In the genomic region with DNA sequence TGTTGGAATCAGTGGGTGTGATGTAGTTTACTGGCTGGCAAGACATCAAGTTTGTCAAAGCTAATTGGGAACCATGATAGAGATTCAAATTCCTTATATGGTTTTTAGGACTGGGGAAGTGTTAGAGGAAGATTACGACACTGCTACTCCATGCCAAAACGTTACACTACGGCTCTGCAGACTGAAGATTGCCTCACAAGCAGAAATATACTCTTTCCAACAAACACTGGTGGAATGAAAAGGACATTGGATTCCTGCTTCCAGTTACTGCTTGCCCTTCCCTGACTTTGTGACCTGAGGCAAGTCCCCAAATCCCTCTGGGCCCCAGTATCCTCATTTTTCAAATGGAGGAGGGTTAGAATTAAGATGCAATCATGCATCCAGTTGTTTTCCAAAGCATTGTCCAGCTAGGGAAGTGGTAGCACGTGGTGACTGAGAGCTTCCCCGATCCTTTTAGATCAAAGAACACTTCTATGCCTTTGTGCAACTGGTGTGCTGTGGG, we compare ENCODE assay signal across 11 cellular contexts.
DNase-seq lines count a peak whose midpoint lies in the region; ATAC-seq, FAIRE-seq and TF ChIP-seq lines count a peak whose summit lies in the region.
"Had no signal": no experiment of that assay in that cellular context is flagged by ENCODE, and none has a peak within 500 bp of the region (broad histone marks: within the 10 kb centered on the region; RNA-seq: fewer than 3 reads in every experiment).

No MANE protein-coding gene starts in this region.

- no peaks in the 10 kb centered on the region for H3K36me3 ChIP-seq in CD8-positive, alpha-beta memory T cell (ENCODE audit: insufficient read depth, low read length)
- H3K36me3 ChIP-seq: thyroid gland had no signal

- in situ Hi-C loops in astrocyte of the cerebellum (cut with HindIII; ENCODE audit: low sequenced_read_pairs), result no loop called here

- POLR2A ChIA-PET in CD8-positive, alpha-beta memory T cell (lab: Charles Lee), result no interaction called here

- TF ChIP-seq RAD21 in Ishikawa (IDR thresholded peaks at IDR 0.05; ENCODE audit: low read depth), result no peak

- H3K4me3 ChIP-seq in astrocyte of the cerebellum (ENCODE audit: low read depth, low read length), result no peak overlapping the region
- no peak overlapping the region for H3K4me3 ChIP-seq in CD8-positive, alpha-beta memory T cell (ENCODE audit: low read length)
- H3K4me3 ChIP-seq: thyroid gland had no signal

- TF ChIP-seq EP300 in Ishikawa (IDR thresholded peaks at IDR 0.05; ENCODE audit: borderline replicate concordance), result no peak

- no peaks in the 10 kb centered on the region for H3K9me3 ChIP-seq in CD8-positive, alpha-beta memory T cell (ENCODE audit: low read length)
- H3K9me3 ChIP-seq: thyroid gland had no signal

- H3K27ac ChIP-seq in CD8-positive, alpha-beta memory T cell (ENCODE audit: low read depth, low read length), result no peak overlapping the region
- H3K27ac ChIP-seq: thyroid gland had no signal

- H3K27me3 Mint-ChIP-seq in CD8-positive, alpha-beta memory T cell, result peaks cover 0 to 19% of the 10 kb centered on the region in 2 donors
- H3K27me3 Mint-ChIP-seq: activated naive CD8-positive, alpha-beta T cell had no signal

- no peaks in the 10 kb centered on the region for H3K27me3 ChIP-seq in CD8-positive, alpha-beta memory T cell (ENCODE audit: insufficient read depth, low read length, poor library complexity, severe bottlenecking)
- H3K27me3 ChIP-seq: thyroid gland had no signal

- H3K4me3 Mint-ChIP-seq in CD8-positive, alpha-beta memory T cell, result no peak overlapping the region
- H3K4me3 Mint-ChIP-seq: activated naive CD8-positive, alpha-beta T cell; naive B cell had no signal

- ATAC-seq in GM21786 (IDR thresholded peaks at IDR 0.05; ENCODE audit: unreplicated experiment), result no peak

- no peaks in the 10 kb centered on the region for H3K4me1 ChIP-seq in CD8-positive, alpha-beta memory T cell (ENCODE audit: insufficient read depth, low read length)

- no peak overlapping the region for H3K27ac Mint-ChIP-seq in CD8-positive, alpha-beta memory T cell
- H3K27ac Mint-ChIP-seq: activated naive CD8-positive, alpha-beta T cell; naive B cell had no signal

- CTCF ChIA-PET in CD8-positive, alpha-beta memory T cell (lab: Charles Lee), result interaction anchor here (1.3 kb wide), 1 partner anchor 109 kb away, joined by 3 read pairs; no protein-coding TSS in a partner anchor

- H3K4me1 Mint-ChIP-seq in CD8-positive, alpha-beta memory T cell, result no peaks in the 10 kb centered on the region

- no peaks in the 10 kb centered on the region for H3K36me3 Mint-ChIP-seq in CD8-positive, alpha-beta memory T cell
- H3K36me3 Mint-ChIP-seq: activated naive CD8-positive, alpha-beta T cell; naive B cell had no signal

- TF ChIP-seq CTCF in astrocyte of the cerebellum (IDR thresholded peaks at IDR 0.05; ENCODE audit: low read depth, low read length, missing control alignments), result no peak

- DNase-seq in astrocyte of the cerebellum (ENCODE audit: low read depth), result peak; percentile 46
- peak; percentile 35 for DNase-seq in superior temporal gyrus (ENCODE audit: extremely low spot score)
- DNase-seq in CD8-positive, alpha-beta memory T cell, result no peak
- no peak for DNase-seq in RKO (ENCODE audit: low spot score)
- no peak for DNase-seq in stimulated activated CD4-positive, alpha-beta T cell treated with anti-CD3 and anti-CD28 coated beads, Interleukin-15, amount 100 ng/mL, for 24 hours
- DNase-seq: naive B cell, thyroid gland had no signal

- H3K9me3 Mint-ChIP-seq in CD8-positive, alpha-beta memory T cell, result no peaks in the 10 kb centered on the region

- FAIRE-seq in islet of Langerhans (lab: Jason Lieb, UNC), result peak; percentile 53

TF ChIP-seq in Ishikawa, 13 proteins besides CTCF, POLR2A, EP300 and RAD21:
- TF ChIP-seq, protein P1, sequence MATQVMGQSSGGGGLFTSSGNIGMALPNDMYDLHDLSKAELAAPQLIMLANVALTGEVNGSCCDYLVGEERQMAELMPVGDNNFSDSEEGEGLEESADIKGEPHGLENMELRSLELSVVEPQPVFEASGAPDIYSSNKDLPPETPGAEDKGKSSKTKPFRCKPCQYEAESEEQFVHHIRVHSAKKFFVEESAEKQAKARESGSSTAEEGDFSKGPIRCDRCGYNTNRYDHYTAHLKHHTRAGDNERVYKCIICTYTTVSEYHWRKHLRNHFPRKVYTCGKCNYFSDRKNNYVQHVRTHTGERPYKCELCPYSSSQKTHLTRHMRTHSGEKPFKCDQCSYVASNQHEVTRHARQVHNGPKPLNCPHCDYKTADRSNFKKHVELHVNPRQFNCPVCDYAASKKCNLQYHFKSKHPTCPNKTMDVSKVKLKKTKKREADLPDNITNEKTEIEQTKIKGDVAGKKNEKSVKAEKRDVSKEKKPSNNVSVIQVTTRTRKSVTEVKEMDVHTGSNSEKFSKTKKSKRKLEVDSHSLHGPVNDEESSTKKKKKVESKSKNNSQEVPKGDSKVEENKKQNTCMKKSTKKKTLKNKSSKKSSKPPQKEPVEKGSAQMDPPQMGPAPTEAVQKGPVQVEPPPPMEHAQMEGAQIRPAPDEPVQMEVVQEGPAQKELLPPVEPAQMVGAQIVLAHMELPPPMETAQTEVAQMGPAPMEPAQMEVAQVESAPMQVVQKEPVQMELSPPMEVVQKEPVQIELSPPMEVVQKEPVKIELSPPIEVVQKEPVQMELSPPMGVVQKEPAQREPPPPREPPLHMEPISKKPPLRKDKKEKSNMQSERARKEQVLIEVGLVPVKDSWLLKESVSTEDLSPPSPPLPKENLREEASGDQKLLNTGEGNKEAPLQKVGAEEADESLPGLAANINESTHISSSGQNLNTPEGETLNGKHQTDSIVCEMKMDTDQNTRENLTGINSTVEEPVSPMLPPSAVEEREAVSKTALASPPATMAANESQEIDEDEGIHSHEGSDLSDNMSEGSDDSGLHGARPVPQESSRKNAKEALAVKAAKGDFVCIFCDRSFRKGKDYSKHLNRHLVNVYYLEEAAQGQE (IDR thresholded peaks at IDR 0.05; ENCODE audit: low read depth), result no peak
- TF ChIP-seq TAF1 (IDR thresholded peaks at IDR 0.05; ENCODE audit: low read depth), result no peak
- peak; percentile 52 for TF ChIP-seq CEBPB (IDR thresholded peaks at IDR 0.05)
- TF ChIP-seq, protein P2, sequence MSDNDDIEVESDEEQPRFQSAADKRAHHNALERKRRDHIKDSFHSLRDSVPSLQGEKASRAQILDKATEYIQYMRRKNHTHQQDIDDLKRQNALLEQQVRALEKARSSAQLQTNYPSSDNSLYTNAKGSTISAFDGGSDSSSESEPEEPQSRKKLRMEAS (IDR thresholded peaks at IDR 0.05), result no peak
TF ChIP-seq in Ishikawa: peak in this region for 1.

Comparison
In these comparisons a context has a peak if more than half of its experiments do, and no peak if none do; other contexts are left out.
1. DNase-seq: peak in astrocyte of the cerebellum (single experiment) and superior temporal gyrus (single experiment); none in CD8-positive, alpha-beta memory T cell (0 of 5), RKO (single experiment) and stimulated activated CD4-positive, alpha-beta T cell treated with anti-CD3 and anti-CD28 coated beads, Interleukin-15, amount 100 ng/mL, for 24 hours (single experiment).